Comparison of ENCODE assay signal across 22 cellular contexts in the genomic region with DNA sequence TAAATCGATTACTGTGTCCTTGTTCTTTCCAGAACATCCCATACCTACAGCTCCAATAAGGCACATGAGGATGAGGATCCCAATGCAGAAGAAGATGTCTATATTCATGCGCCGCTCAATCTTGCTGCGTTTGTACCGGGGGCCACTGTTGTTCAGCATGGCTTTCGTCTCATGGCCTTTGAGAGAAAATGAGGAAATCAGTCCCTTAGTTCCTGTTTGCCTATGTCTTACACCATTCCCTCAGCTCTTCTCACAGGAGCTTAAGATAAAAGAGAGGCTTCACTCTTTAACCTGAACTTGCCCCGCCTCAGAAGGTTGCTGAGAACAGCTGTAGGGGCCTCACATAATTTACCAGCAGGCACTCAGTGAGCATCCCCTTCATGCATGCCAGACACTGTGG.
DNase-seq lines count a peak whose midpoint lies in the region; ATAC-seq and TF ChIP-seq lines count a peak whose summit lies in the region.
"Had no signal": no experiment of that assay in that cellular context is flagged by ENCODE, and none has a peak within 500 bp of the region (broad histone marks: within the 10 kb centered on the region; RNA-seq: fewer than 3 reads in every experiment).

No MANE protein-coding gene starts in this region.

- intact Hi-C loops in upper lobe of right lung (cut with DNase I), result no loop called here

- H3K9me3 ChIP-seq in upper lobe of right lung, result no peaks in the 10 kb centered on the region
- H3K9me3 ChIP-seq: BE2C, Peyer's patch had no signal

- H3K36me3 ChIP-seq in upper lobe of right lung, result no peaks in the 10 kb centered on the region
- H3K36me3 ChIP-seq: BE2C had no signal

- H3K27ac ChIP-seq in upper lobe of right lung, result no peak overlapping the region
- H3K27ac ChIP-seq: GM23248, Peyer's patch had no signal

- no peak for TF ChIP-seq CTCF in upper lobe of right lung (IDR thresholded peaks at IDR 0.05)

- H3K4me1 ChIP-seq in upper lobe of right lung, result no peaks in the 10 kb centered on the region
- H3K4me1 ChIP-seq: BE2C had no signal

- no peaks in the 10 kb centered on the region for H3K27me3 ChIP-seq in upper lobe of right lung
- H3K27me3 ChIP-seq: BE2C, Peyer's patch had no signal

- in situ Hi-C loops in KBM-7 (cut with MboI; ENCODE audit: low pct_unique_long_range_greater_than_20kb, low sequenced_read_pairs), result no loop called here

- DNase-seq in KBM-7 (peak; percentile 25), MV-4-11 (lab: John Stamatoyannopoulos, UW) (peak; percentile 47), OCI-M1 (lab: John Stamatoyannopoulos, UW) (peak; percentile 9), upper lobe of right lung (no peak), activated T-cell treated with anti-CD3 and anti-CD28 coated beads for 4 hours (no peak), activated gamma-delta T cell treated with Interleukin-2 at 50 U/mL for 16 hours (no peak), RPMI8226 (no peak)
- DNase-seq: BE2C; CD4-positive, CD25-positive, alpha-beta regulatory T cell; DMS79; GM23248; H9; HFFc6; NCI-H1417; NCI-H1694 treated with DMSO at 0.1 percent for 48 hours; NCI-H2081 treated with DMSO at 0.1 percent for 48 hours; NCI-H2171 treated with DMSO at 0.1 percent for 48 hours; NCI-H524 treated with DMSO at 0.1 percent for 48 hours; Peyer's patch had no signal

- no peak overlapping the region for H3K4me3 ChIP-seq in upper lobe of right lung
- H3K4me3 ChIP-seq: GM12878, GM23248, K562, Peyer's patch had no signal

- peak; percentile 65 for ATAC-seq in upper lobe of right lung
- ATAC-seq: HepG2, K562 had no signal

Comparison
In these comparisons a context has a peak if more than half of its experiments do, and no peak if none do; other contexts are left out.
1. DNase-seq: peak in KBM-7 (single experiment), MV-4-11 (single experiment) and OCI-M1 (single experiment); none in upper lobe of right lung (single experiment), activated T-cell treated with anti-CD3 and anti-CD28 coated beads for 4 hours (single experiment), activated gamma-delta T cell treated with Interleukin-2 at 50 U/mL for 16 hours (single experiment) and RPMI8226 (single experiment).